ENCODE assay signal across 1 cellular context in the genomic region with DNA sequence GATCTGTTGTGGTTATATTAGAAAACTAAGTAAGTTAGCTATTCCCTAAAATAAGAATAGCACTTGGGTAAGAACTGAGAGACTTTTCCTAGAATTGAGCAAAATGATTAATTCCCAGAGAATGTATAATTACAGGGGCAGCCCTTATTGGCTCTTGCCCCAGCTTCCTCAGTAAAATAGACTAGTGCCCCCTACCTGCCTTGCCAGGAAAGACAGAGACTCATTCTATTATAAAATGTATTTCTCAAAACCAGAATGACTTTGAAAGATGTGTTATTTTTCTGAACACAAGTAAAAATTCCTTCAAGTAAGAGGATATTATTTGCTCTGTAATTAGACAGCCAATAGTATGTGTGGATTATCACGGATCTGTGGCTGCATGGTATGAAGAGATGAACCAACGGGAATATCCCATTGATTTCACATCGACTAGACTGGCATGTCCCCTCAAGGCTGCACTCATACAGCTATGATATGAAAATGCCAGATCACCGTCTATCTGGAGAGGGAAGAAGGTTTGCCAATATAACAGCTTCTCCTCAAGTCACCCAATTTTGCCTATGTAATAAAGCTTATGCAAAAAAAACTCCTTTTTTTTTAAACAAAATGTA.
TF ChIP-seq lines count a peak whose summit lies in the region.

No MANE protein-coding gene starts in this region.

TF ChIP-seq in GM23338, 12 proteins besides CTCF, POLR2A, EP300 and RAD21 (continued from another document):
- TF ChIP-seq, protein P1, sequence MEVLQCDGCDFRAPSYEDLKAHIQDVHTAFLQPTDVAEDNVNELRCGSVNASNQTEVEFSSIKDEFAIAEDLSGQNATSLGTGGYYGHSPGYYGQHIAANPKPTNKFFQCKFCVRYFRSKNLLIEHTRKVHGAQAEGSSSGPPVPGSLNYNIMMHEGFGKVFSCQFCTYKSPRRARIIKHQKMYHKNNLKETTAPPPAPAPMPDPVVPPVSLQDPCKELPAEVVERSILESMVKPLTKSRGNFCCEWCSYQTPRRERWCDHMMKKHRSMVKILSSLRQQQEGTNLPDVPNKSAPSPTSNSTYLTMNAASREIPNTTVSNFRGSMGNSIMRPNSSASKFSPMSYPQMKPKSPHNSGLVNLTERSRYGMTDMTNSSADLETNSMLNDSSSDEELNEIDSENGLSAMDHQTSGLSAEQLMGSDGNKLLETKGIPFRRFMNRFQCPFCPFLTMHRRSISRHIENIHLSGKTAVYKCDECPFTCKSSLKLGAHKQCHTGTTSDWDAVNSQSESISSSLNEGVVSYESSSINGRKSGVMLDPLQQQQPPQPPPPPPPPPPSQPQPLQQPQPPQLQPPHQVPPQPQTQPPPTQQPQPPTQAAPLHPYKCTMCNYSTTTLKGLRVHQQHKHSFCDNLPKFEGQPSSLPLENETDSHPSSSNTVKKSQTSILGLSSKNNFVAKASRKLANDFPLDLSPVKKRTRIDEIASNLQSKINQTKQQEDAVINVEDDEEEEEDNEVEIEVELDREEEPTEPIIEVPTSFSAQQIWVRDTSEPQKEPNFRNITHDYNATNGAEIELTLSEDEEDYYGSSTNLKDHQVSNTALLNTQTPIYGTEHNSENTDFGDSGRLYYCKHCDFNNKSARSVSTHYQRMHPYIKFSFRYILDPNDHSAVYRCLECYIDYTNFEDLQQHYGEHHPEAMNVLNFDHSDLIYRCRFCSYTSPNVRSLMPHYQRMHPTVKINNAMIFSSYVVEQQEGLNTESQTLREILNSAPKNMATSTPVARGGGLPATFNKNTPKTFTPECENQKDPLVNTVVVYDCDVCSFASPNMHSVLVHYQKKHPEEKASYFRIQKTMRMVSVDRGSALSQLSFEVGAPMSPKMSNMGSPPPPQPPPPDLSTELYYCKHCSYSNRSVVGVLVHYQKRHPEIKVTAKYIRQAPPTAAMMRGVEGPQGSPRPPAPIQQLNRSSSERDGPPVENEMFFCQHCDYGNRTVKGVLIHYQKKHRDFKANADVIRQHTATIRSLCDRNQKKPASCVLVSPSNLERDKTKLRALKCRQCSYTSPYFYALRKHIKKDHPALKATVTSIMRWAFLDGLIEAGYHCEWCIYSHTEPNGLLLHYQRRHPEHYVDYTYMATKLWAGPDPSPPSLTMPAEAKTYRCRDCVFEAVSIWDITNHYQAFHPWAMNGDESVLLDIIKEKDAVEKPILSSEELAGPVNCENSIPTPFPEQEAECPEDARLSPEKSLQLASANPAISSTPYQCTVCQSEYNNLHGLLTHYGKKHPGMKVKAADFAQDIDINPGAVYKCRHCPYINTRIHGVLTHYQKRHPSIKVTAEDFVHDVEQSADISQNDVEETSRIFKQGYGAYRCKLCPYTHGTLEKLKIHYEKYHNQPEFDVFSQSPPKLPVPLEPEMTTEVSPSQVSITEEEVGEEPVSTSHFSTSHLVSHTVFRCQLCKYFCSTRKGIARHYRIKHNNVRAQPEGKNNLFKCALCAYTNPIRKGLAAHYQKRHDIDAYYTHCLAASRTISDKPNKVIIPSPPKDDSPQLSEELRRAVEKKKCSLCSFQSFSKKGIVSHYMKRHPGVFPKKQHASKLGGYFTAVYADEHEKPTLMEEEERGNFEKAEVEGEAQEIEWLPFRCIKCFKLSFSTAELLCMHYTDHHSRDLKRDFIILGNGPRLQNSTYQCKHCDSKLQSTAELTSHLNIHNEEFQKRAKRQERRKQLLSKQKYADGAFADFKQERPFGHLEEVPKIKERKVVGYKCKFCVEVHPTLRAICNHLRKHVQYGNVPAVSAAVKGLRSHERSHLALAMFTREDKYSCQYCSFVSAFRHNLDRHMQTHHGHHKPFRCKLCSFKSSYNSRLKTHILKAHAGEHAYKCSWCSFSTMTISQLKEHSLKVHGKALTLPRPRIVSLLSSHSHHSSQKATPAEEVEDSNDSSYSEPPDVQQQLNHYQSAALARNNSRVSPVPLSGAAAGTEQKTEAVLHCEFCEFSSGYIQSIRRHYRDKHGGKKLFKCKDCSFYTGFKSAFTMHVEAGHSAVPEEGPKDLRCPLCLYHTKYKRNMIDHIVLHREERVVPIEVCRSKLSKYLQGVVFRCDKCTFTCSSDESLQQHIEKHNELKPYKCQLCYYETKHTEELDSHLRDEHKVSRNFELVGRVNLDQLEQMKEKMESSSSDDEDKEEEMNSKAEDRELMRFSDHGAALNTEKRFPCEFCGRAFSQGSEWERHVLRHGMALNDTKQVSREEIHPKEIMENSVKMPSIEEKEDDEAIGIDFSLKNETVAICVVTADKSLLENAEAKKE (CRISPR knock-in tag; IDR thresholded peaks at IDR 0.05), result no peak
- TF ChIP-seq POLR2AphosphoS5 (IDR thresholded peaks at IDR 0.05; ENCODE audit: low read depth), result no peak
- TF ChIP-seq, protein P2, sequence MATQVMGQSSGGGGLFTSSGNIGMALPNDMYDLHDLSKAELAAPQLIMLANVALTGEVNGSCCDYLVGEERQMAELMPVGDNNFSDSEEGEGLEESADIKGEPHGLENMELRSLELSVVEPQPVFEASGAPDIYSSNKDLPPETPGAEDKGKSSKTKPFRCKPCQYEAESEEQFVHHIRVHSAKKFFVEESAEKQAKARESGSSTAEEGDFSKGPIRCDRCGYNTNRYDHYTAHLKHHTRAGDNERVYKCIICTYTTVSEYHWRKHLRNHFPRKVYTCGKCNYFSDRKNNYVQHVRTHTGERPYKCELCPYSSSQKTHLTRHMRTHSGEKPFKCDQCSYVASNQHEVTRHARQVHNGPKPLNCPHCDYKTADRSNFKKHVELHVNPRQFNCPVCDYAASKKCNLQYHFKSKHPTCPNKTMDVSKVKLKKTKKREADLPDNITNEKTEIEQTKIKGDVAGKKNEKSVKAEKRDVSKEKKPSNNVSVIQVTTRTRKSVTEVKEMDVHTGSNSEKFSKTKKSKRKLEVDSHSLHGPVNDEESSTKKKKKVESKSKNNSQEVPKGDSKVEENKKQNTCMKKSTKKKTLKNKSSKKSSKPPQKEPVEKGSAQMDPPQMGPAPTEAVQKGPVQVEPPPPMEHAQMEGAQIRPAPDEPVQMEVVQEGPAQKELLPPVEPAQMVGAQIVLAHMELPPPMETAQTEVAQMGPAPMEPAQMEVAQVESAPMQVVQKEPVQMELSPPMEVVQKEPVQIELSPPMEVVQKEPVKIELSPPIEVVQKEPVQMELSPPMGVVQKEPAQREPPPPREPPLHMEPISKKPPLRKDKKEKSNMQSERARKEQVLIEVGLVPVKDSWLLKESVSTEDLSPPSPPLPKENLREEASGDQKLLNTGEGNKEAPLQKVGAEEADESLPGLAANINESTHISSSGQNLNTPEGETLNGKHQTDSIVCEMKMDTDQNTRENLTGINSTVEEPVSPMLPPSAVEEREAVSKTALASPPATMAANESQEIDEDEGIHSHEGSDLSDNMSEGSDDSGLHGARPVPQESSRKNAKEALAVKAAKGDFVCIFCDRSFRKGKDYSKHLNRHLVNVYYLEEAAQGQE (IDR thresholded peaks at IDR 0.05; ENCODE audit: unreplicated experiment), result no peak
- TF ChIP-seq CREB1 (CRISPR knock-in tag; IDR thresholded peaks at IDR 0.05; ENCODE audit: low read depth), result no peak
- no peak for TF ChIP-seq STAT1 (IDR thresholded peaks at IDR 0.05; ENCODE audit: unreplicated experiment)
TF ChIP-seq in GM23338: peak in this region for 0.
